ENCODE assay signal across 8 cellular contexts in genomic region chr15:64844576-64845140, GRCh38. TPM values are rescaled to one million over a fixed set of nuclear protein-coding genes. Genes with fewer than 3 reads are reported as not detected.
DNase-seq lines count a peak whose midpoint lies in the region; ATAC-seq, FAIRE-seq and TF ChIP-seq lines count a peak whose summit lies in the region.

No MANE protein-coding gene starts in this region.

- H3K36me3 ChIP-seq in SU-DHL-6 (ENCODE audit: low read length) (no peaks in the 10 kb centered on the region), endothelial cell of umbilical vein (ENCODE audit: control insufficient read depth in 2 of 2, extremely low read depth in 1 of 2, insufficient read depth in 2 of 2, low read length in 2 of 2) (no peaks in the 10 kb centered on the region), psoas muscle (ENCODE audit: insufficient read depth in 1 of 2, low read depth in 1 of 2) (peaks cover 0 to 11% of the 10 kb centered on the region in 2 donors)

- H3K9me2 ChIP-seq in SU-DHL-6 (replicated peaks; ENCODE audit: insufficient read depth, low read length): no peaks in the 10 kb centered on the region

- peaks cover 23% of the 10 kb centered on the region for H3K79me2 ChIP-seq in SU-DHL-6 (ENCODE audit: insufficient read depth, low read length)
- peaks cover 68% of the 10 kb centered on the region for H3K79me2 ChIP-seq in endothelial cell of umbilical vein (ENCODE audit: control insufficient read depth, insufficient read depth, low read length)

- no peak for TF ChIP-seq POLR2A in endothelial cell of umbilical vein (IDR thresholded peaks at IDR 0.05; ENCODE audit: low read depth, low read length)

- BruUV-seq in endothelial cell of umbilical vein (replicated peaks; lab: Mats Ljungman, UMichigan): no TSS peak

- no peak overlapping the region for H2AFZ ChIP-seq in SU-DHL-6 (ENCODE audit: low read depth, low read length, severe bottlenecking)
- no peak overlapping the region for H2AFZ ChIP-seq in endothelial cell of umbilical vein (ENCODE audit: low read depth, low read length)

- no peak overlapping the region for H3K27ac ChIP-seq in SU-DHL-6 (ENCODE audit: low read depth, low read length)
- H3K27ac ChIP-seq in endothelial cell of umbilical vein (ENCODE audit: insufficient read depth, low read depth, low read length): peak overlapping the region; percentile 30
- H3K27ac ChIP-seq in psoas muscle: peak overlapping the region; percentile 19

- POLR2A ChIA-PET in endothelial cell of umbilical vein (lab: Charles Lee): no interaction called here

- dilution Hi-C loops in endothelial cell of umbilical vein (cut with MboI; ENCODE audit: extremely low pct_ligation_motif_present, low sequenced_read_pairs): no loop called here

- ATAC-seq in psoas muscle (no peak), GM21576 (IDR thresholded peaks at IDR 0.05; ENCODE audit: unreplicated experiment) (no peak)

- peak overlapping the region; percentile 93 for H3K4me3 ChIP-seq in GM12865 (ENCODE audit: low read depth, low read length)
- no peak overlapping the region for H3K4me3 ChIP-seq in SU-DHL-6 (ENCODE audit: insufficient read depth, low read length, poor library complexity, severe bottlenecking)
- H3K4me3 ChIP-seq in endothelial cell of umbilical vein (replicated peaks in 1 of 3; ENCODE audit: insufficient read depth in 1 of 3, low read depth in 1 of 3, low read length in 3 of 3): peak overlapping the region in 1 of 3 experiments; percentile 5
- H3K4me3 ChIP-seq in psoas muscle: peak overlapping the region; percentile 93

- WGBS in psoas muscle, 3 donors: 34 to 43% (median 40%) methylated on average over 8 of the region's 8 CpGs

- CTCF ChIA-PET in endothelial cell of umbilical vein (lab: Charles Lee): interaction anchor here (1.0 to 2.3 kb wide), 5 partner anchors 9 to 61 kb away, joined by 3 to 5 read pairs (median 4); no protein-coding TSS in a partner anchor

- peaks cover 41% of the 10 kb centered on the region for H3K4me1 ChIP-seq in endothelial cell of umbilical vein (ENCODE audit: control insufficient read depth, extremely low read depth, insufficient read depth, low read length)
- peaks cover 6% of the 10 kb centered on the region for H3K4me1 ChIP-seq in psoas muscle

- H4K20me1 ChIP-seq in SU-DHL-6 (ENCODE audit: low read depth, low read length): no peaks in the 10 kb centered on the region
- H4K20me1 ChIP-seq in endothelial cell of umbilical vein (replicated peaks; ENCODE audit: control insufficient read depth, extremely low read depth, insufficient read depth, low read length): no peaks in the 10 kb centered on the region

- H3K4me2 ChIP-seq in SU-DHL-6 (ENCODE audit: low read depth, low read length, poor library complexity, severe bottlenecking) (peak overlapping the region; percentile 21), endothelial cell of umbilical vein (ENCODE audit: insufficient read depth, low read length) (peak overlapping the region; percentile 7)

- DNase-seq in GM12865 (ENCODE audit: low read depth) (peak; percentile 55), endothelial cell of umbilical vein (ENCODE audit: low read depth, low spot score) (no peak), psoas muscle (no peak), MV-4-11 (lab: John Stamatoyannopoulos, UW) (no peak), cerebellar nuclear complex (lab: John Stamatoyannopoulos, UW) (no peak)
- DNase-seq in effector CD4-positive, alpha-beta T cell: no peak

- intact Hi-C loops in endothelial cell of umbilical vein (cut with micrococcal nuclease) (loop anchor here (5.0 kb wide), 1 partner anchor 143 kb away; the partner anchor contains the start of gene SPG21), psoas muscle (cut with DNase I) (loop anchor here (5.0 kb wide), 1 partner anchor 53 kb away; no protein-coding TSS in a partner anchor)

- TF ChIP-seq CTCF in GM12865 (IDR thresholded peaks at IDR 0.05; ENCODE audit: insufficient read depth, low read depth, low read length, missing control alignments): no peak
- TF ChIP-seq CTCF in SU-DHL-6 (IDR thresholded peaks at IDR 0.05; ENCODE audit: insufficient read depth, low read length, poor library complexity, severe bottlenecking): no peak
- TF ChIP-seq CTCF in endothelial cell of umbilical vein (IDR thresholded peaks at IDR 0.05; ENCODE audit: extremely low read depth in 1 of 2, insufficient read depth in 1 of 2, low read depth in 1 of 2, low read length in 2 of 2): no peak
- no peak for TF ChIP-seq CTCF in psoas muscle (IDR thresholded peaks at IDR 0.05)

- no peaks in the 10 kb centered on the region for H3K27me3 ChIP-seq in SU-DHL-6 (ENCODE audit: low read length)
- no peaks in the 10 kb centered on the region for H3K27me3 ChIP-seq in endothelial cell of umbilical vein (ENCODE audit: control insufficient read depth in 2 of 2, insufficient read depth in 2 of 2, low read length in 2 of 2)
- H3K27me3 ChIP-seq in psoas muscle (ENCODE audit: insufficient read depth in 3 of 3, low read length in 2 of 3): no peaks in the 10 kb centered on the region

- no peak for FAIRE-seq in endothelial cell of umbilical vein (lab: Jason Lieb, UNC)

- H3F3A ChIP-seq in SU-DHL-6 (ENCODE audit: insufficient read depth): peaks cover 6% of the 10 kb centered on the region; the same call in 1 of the 2 replicates

- H3K9me3 ChIP-seq in SU-DHL-6 (ENCODE audit: insufficient read depth, low read length) (no peaks in the 10 kb centered on the region), endothelial cell of umbilical vein (replicated peaks; ENCODE audit: control insufficient read depth, insufficient read depth, low read length) (no peaks in the 10 kb centered on the region), psoas muscle (no peaks in the 10 kb centered on the region)

- H3K9me1 ChIP-seq in endothelial cell of umbilical vein (replicated peaks; ENCODE audit: control insufficient read depth, extremely low read depth, insufficient read depth, low read length): no peaks in the 10 kb centered on the region

- H3K9ac ChIP-seq in SU-DHL-6 (ENCODE audit: low read length) (no peak overlapping the region; the same call in 1 of the 2 replicates), endothelial cell of umbilical vein (replicated peaks; ENCODE audit: extremely low read depth, insufficient read depth, low read length) (no peak overlapping the region)

TF ChIP-seq in endothelial cell of umbilical vein, 7 proteins besides CTCF, POLR2A, EP300 and RAD21:
- TF ChIP-seq GATA2 (IDR thresholded peaks at IDR 0.05; ENCODE audit: insufficient read depth, insufficient read length, low read depth, low read length) (no peak), MYC (IDR thresholded peaks at IDR 0.05; ENCODE audit: low read depth, low read length) (no peak), JUN (IDR thresholded peaks at IDR 0.05; ENCODE audit: borderline replicate concordance, insufficient read depth, insufficient read length, low read depth) (no peak)

RNA-seq across cellular contexts. Expression of gene PLEKHO2, which starts 2.9 kb away (rescaled TPM):
- 20.7 and 24.9 TPM in 2 replicates for total RNA-seq in endothelial cell of umbilical vein
- 21.9 and 23.9 TPM in 2 replicates for polyA plus RNA-seq in endothelial cell of umbilical vein
- 17.5 and 20.2 TPM in 2 replicates for polyA plus RNA-seq in endothelial cell of umbilical vein (2011; cell fraction: cytosol; rRNA removed)
- polyA plus RNA-seq in endothelial cell of umbilical vein (2011; cell fraction: nucleus; rRNA removed): 18.5 and 19.2 TPM in 2 replicates
- 15.5 and 18.0 TPM in 2 replicates for polyA plus RNA-seq in endothelial cell of umbilical vein (2012)
- polyA minus RNA-seq in endothelial cell of umbilical vein: 22.7 and 24.0 TPM in 2 replicates
- 0.82 TPM for polyA minus RNA-seq in endothelial cell of umbilical vein (2011; cell fraction: cytosol; rRNA and poly(A)+ RNA removed)
- polyA minus RNA-seq in endothelial cell of umbilical vein (2011; cell fraction: nucleus; rRNA and poly(A)+ RNA removed): 9.4 and 10.0 TPM in 2 replicates
- 1 to 10 TPM; 5.2 to 6.7 (median 6.2) TPM for total RNA-seq in psoas muscle
- 1 to 10 TPM; 1.9 to 4.4 (median 2.9) TPM for polyA plus RNA-seq in psoas muscle

RNA-seq across cellular contexts. Expression of gene PIF1, which starts 19.2 kb away (rescaled TPM):
- total RNA-seq in endothelial cell of umbilical vein: 45.4 and 52.7 TPM in 2 replicates
- polyA plus RNA-seq in endothelial cell of umbilical vein: 18.6 and 23.0 TPM in 2 replicates
- polyA plus RNA-seq in endothelial cell of umbilical vein (2011; cell fraction: cytosol; rRNA removed): 7.8 and 18.1 TPM in 2 replicates
- polyA plus RNA-seq in endothelial cell of umbilical vein (2011; cell fraction: nucleus; rRNA removed): 83.1 and 118 TPM in 2 replicates
- polyA plus RNA-seq in endothelial cell of umbilical vein (2012): 5.3 and 10.0 TPM in 2 replicates
- 14.0 and 14.9 TPM in 2 replicates for polyA minus RNA-seq in endothelial cell of umbilical vein
- 12.5 TPM for polyA minus RNA-seq in endothelial cell of umbilical vein (2011; cell fraction: cytosol; rRNA and poly(A)+ RNA removed)
- 19.1 and 19.6 TPM in 2 replicates for polyA minus RNA-seq in endothelial cell of umbilical vein (2011; cell fraction: nucleus; rRNA and poly(A)+ RNA removed)
- under 1 TPM; 0.24 to 0.52 (median 0.36) TPM for total RNA-seq in psoas muscle
- under 1 TPM; 0.34 to 0.47 (median 0.36) TPM for polyA plus RNA-seq in psoas muscle

Comparison
In these comparisons a context has a peak if more than half of its experiments do, and no peak if none do; other contexts are left out.
1. RNA of gene PIF1, which starts 19.2 kb away (total RNA-seq): 45.4 to 52.7 TPM in endothelial cell of umbilical vein; 0.24 to 0.52 TPM in psoas muscle; every median in the first group is over 10 times any median in the second.